ENCODE assay signal across 20 cellular contexts in the genomic region with DNA sequence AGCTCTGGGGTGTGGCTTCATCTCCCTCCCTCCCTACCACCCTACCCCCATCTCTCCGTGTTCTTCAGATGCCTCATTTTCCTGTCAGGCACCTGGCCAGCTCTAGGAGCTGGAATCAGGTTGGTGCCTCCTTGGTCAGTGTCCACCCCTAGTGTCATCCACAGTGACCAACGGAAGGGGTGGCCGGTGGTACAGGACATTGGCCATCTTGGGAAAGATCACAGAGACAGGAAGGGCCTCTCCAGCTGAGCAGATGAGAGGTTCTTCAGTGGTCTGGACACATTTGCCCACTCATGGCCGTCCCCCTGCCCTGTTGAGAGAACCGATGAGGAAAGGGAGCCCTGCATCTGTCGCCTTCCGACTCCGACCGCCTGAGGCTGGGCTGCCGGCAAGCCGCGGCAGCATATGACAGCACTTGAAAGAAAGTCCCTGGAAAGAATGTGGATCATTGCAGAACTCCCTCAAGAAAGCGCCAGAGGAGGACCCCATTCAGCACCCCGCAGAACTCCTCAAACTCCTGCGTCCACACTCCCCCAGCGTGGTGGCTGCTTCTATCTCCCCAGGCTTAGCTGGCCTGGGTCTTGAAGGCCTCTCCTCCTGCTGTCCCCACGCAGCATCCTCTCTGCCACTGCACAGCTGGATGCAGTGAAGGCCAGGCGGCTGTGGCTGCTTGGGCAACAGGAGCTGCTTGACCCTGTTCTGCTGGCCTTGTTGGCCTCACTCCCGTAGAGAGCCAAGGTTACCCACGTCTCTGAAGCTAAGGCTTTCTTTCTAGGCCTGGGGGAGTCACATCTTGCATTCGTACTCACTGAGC. TPM values are rescaled to one million over a fixed set of nuclear protein-coding genes. Genes with fewer than 3 reads are reported as not detected.
DNase-seq lines count a peak whose midpoint lies in the region; ATAC-seq, FAIRE-seq and TF ChIP-seq lines count a peak whose summit lies in the region.
"Had no signal": no experiment of that assay in that cellular context is flagged by ENCODE, and none has a peak within 500 bp of the region (broad histone marks: within the 10 kb centered on the region; RNA-seq: fewer than 3 reads in every experiment).

No MANE protein-coding gene starts in this region.

- in situ Hi-C loops in IMR-90 (cut with MboI; ENCODE audit: low sequenced_read_pairs) = no loop called here

- dilution Hi-C loops in IMR-90 (cut with HindIII; ENCODE audit: low sequenced_read_pairs, unreplicated experiment) = no loop called here

- H3K4me3 Mint-ChIP-seq in T-helper 1 cell treated with Interleukin-12 subunit alpha and Interleukin-12 subunit beta and Interleukin-4 antibody, amounts not matched to agents 30 μg/mL and 1 μg/mL, for 36 hours = peak overlapping the region; percentile 78
- peak overlapping the region; percentile 69 for H3K4me3 Mint-ChIP-seq in astrocyte (ENCODE audit: unreplicated experiment)
- peak overlapping the region; percentile 88 for H3K4me3 Mint-ChIP-seq in neural progenitor cell

- H3K36me3 ChIP-seq in IMR-90 (ENCODE audit: control insufficient read depth, insufficient read depth, low read length) (peaks cover 6% of the 10 kb centered on the region), astrocyte (ENCODE audit: insufficient read depth, low read length) (peaks cover 4% of the 10 kb centered on the region), neural progenitor cell (no peaks in the 10 kb centered on the region), tibial artery (peaks cover 0 to 8% (median 0%) of the 10 kb centered on the region in 3 donors)

- H4K20me1 ChIP-seq in IMR-90 (ENCODE audit: insufficient read depth, low read length) = no peaks in the 10 kb centered on the region
- peaks cover 21% of the 10 kb centered on the region for H4K20me1 ChIP-seq in astrocyte (ENCODE audit: insufficient read depth, low read length)
- H4K20me1 ChIP-seq in neural progenitor cell (ENCODE audit: low read depth) = peaks cover 7% of the 10 kb centered on the region

- no peak overlapping the region for H4K5ac ChIP-seq in IMR-90 (ENCODE audit: low read depth, low read length)

- CTCF ChIA-PET in IMR-90 (lab: Yijun Ruan, JAX) = no interaction called here

- H3K9me3 Mint-ChIP-seq in T-helper 1 cell treated with Interleukin-12 subunit alpha and Interleukin-12 subunit beta and Interleukin-4 antibody, amounts not matched to agents 30 μg/mL and 1 μg/mL, for 36 hours = no peaks in the 10 kb centered on the region
- H3K9me3 Mint-ChIP-seq in astrocyte (ENCODE audit: unreplicated experiment) (no peaks in the 10 kb centered on the region), neural progenitor cell (no peaks in the 10 kb centered on the region)

- H3K79me2 ChIP-seq in astrocyte (ENCODE audit: insufficient read depth, low read length) (peaks cover 37% of the 10 kb centered on the region), neural progenitor cell (ENCODE audit: low read depth) (peaks cover 32% of the 10 kb centered on the region)

- H2AFZ ChIP-seq in IMR-90 (replicated peaks; ENCODE audit: low read length, poor library complexity) = peak overlapping the region; percentile 27
- H2AFZ ChIP-seq in astrocyte (ENCODE audit: low read depth, low read length) = no peak overlapping the region
- no peak overlapping the region for H2AFZ ChIP-seq in neural progenitor cell (replicated peaks)

- TF ChIP-seq POLR2A in IMR-90 (IDR thresholded peaks at IDR 0.05; ENCODE audit: low read depth, low read length) = no peak

- H3K23ac ChIP-seq in IMR-90 (ENCODE audit: low read depth, low read length) = no peak overlapping the region

- no peak for FAIRE-seq in astrocyte (lab: Jason Lieb, UNC)
- FAIRE-seq: colon had no signal

- no peak overlapping the region for H3K14ac ChIP-seq in IMR-90 (replicated peaks; ENCODE audit: low read depth, low read length)

- ATAC-seq in IMR-90 (ENCODE audit: low read depth) = no peak
- ATAC-seq: heart left ventricle had no signal

- no peak overlapping the region for H2BK15ac ChIP-seq in IMR-90 (ENCODE audit: low read depth, low read length)

- no peak overlapping the region for H3K18ac ChIP-seq in IMR-90 (ENCODE audit: low read depth, low read length)

- POLR2A ChIA-PET in IMR-90 (lab: Charles Lee; ENCODE audit: unreplicated experiment) = no interaction called here

- 88% methylated on average over 6 of the region's 21 CpGs; no CpG with 5 or more reads in 1 of the 2 experiments for WGBS in IMR-90 (ENCODE audit: extremely low coverage in 2 of 2, insufficient read length in 1 of 2), 2 experiments

- H3K27ac Mint-ChIP-seq in T-helper 1 cell treated with Interleukin-12 subunit alpha and Interleukin-12 subunit beta and Interleukin-4 antibody, amounts not matched to agents 30 μg/mL and 1 μg/mL, for 36 hours = no peak overlapping the region
- H3K27ac Mint-ChIP-seq in astrocyte (ENCODE audit: unreplicated experiment) = no peak overlapping the region
- no peak overlapping the region for H3K27ac Mint-ChIP-seq in neural progenitor cell

- no peak overlapping the region for H4K91ac ChIP-seq in IMR-90 (ENCODE audit: insufficient read depth, low read depth, low read length)

- no peak for TF ChIP-seq RAD21 in IMR-90 (IDR thresholded peaks at IDR 0.05; ENCODE audit: low read length)

- H3K27ac ChIP-seq in IMR-90 (ENCODE audit: insufficient read depth, low read length) (no peak overlapping the region), astrocyte (ENCODE audit: low read depth, low read length) (no peak overlapping the region), neural progenitor cell (no peak overlapping the region), tibial artery (no peak overlapping the region)
- H3K27ac ChIP-seq: adrenal gland, Peyer's patch had no signal

- intact Hi-C loops in IMR-90 (cut with micrococcal nuclease) = no loop called here
- intact Hi-C loops in tibial artery (cut with DNase I; ENCODE audit: low total_unique reads) = loop anchor here (10.0 kb wide), 2 partner anchors 168 to 448 kb away; partner anchors contain the start of gene MRPL36

- H4K8ac ChIP-seq in IMR-90 (ENCODE audit: low read depth in 2 of 2, low read length in 2 of 2) = no peak overlapping the region

- BruUV-seq in IMR-90 (replicated peaks; lab: Mats Ljungman, UMichigan) = no TSS peak

- peaks cover 11% of the 10 kb centered on the region for H3K36me3 Mint-ChIP-seq in T-helper 1 cell treated with Interleukin-12 subunit alpha and Interleukin-12 subunit beta and Interleukin-4 antibody, amounts not matched to agents 30 μg/mL and 1 μg/mL, for 36 hours (ENCODE audit: low read depth)
- peaks cover 6% of the 10 kb centered on the region for H3K36me3 Mint-ChIP-seq in astrocyte (ENCODE audit: low read depth, unreplicated experiment)
- peaks cover 2% of the 10 kb centered on the region for H3K36me3 Mint-ChIP-seq in neural progenitor cell

- H3K9me3 ChIP-seq in IMR-90 (ENCODE audit: control insufficient read depth, insufficient read depth, low read length) (no peaks in the 10 kb centered on the region), astrocyte (ENCODE audit: insufficient read depth, low read depth, low read length) (no peaks in the 10 kb centered on the region), neural progenitor cell (ENCODE audit: low read depth) (no peaks in the 10 kb centered on the region), tibial artery (no peaks in the 10 kb centered on the region)
- H3K9me3 ChIP-seq: adrenal gland, heart left ventricle, Peyer's patch had no signal

- H3K79me1 ChIP-seq in IMR-90 (ENCODE audit: low read depth in 1 of 2, low read length in 2 of 2) = peaks cover 9 to 29% of the 10 kb centered on the region in 2 experiments

- H3K4me1 ChIP-seq in IMR-90 (ENCODE audit: control insufficient read depth, insufficient read depth, low read length) (peaks cover 8% of the 10 kb centered on the region; the same call in 1 of the 2 replicates), astrocyte (ENCODE audit: insufficient read depth, low read length) (peaks cover 12% of the 10 kb centered on the region), neural progenitor cell (peaks cover 10% of the 10 kb centered on the region), tibial artery (peaks cover 0 to 24% (median 22%) of the 10 kb centered on the region in 4 donors)

- no peak overlapping the region for H2BK5ac ChIP-seq in IMR-90 (ENCODE audit: low read depth, low read length, poor library complexity, severe bottlenecking)

- no peak overlapping the region for H3K56ac ChIP-seq in IMR-90 (ENCODE audit: extremely low read depth, insufficient read depth, low read length)

- H3K4ac ChIP-seq in IMR-90 (ENCODE audit: low read depth, low read length) = no peak overlapping the region

- H3K4me3 ChIP-seq in IMR-90 (ENCODE audit: insufficient read depth, low read depth, low read length) (no peak overlapping the region), astrocyte (ENCODE audit: insufficient read depth, low read depth, low read length) (no peak overlapping the region), neural progenitor cell (no peak overlapping the region), tibial artery (no peak overlapping the region)
- H3K4me3 ChIP-seq: adrenal gland had no signal

- H2AK5ac ChIP-seq in IMR-90 (ENCODE audit: low read depth, low read length) = no peak overlapping the region

- DNase-seq in T-helper 1 cell (no peak), IMR-90 (no peak), astrocyte (ENCODE audit: low read depth) (no peak), neural progenitor cell (ENCODE audit: low spot score) (no peak), tibial artery (no peak), superior temporal gyrus (ENCODE audit: extremely low spot score) (no peak), DMS53 (lab: John Stamatoyannopoulos, UW) (no peak)
- DNase-seq: 8988T; activated CD4-positive, alpha-beta T cell treated with anti-CD3 and anti-CD28 coated beads, Interleukin-2, amount 50 U/mL, for 4 hours; COR-L47; GOT3; heart left ventricle; KG1; NCI-H1436 treated with DMSO at 0.1 percent for 48 hours; NCI-H524 treated with DMSO at 0.1 percent for 48 hours; stimulated activated CD4-positive, alpha-beta T cell treated with anti-CD3 and anti-CD28 coated beads, Interleukin-2, amount 100 ng/mL, for 24 hours had no signal

- H3K27me3 Mint-ChIP-seq in T-helper 1 cell treated with Interleukin-12 subunit alpha and Interleukin-12 subunit beta and Interleukin-4 antibody, amounts not matched to agents 30 μg/mL and 1 μg/mL, for 36 hours (ENCODE audit: low read depth) = peaks cover 3% of the 10 kb centered on the region
- no peaks in the 10 kb centered on the region for H3K27me3 Mint-ChIP-seq in astrocyte (ENCODE audit: low read depth, unreplicated experiment)
- no peaks in the 10 kb centered on the region for H3K27me3 Mint-ChIP-seq in neural progenitor cell (ENCODE audit: insufficient read depth, low read depth)

- no peaks in the 10 kb centered on the region; the same call in 1 of the 2 replicates for H3K27me3 ChIP-seq in IMR-90 (ENCODE audit: control insufficient read depth, insufficient read depth, low read length)
- H3K27me3 ChIP-seq in astrocyte (ENCODE audit: insufficient read depth, low read length) = no peaks in the 10 kb centered on the region
- H3K27me3 ChIP-seq in neural progenitor cell = no peaks in the 10 kb centered on the region
- H3K27me3 ChIP-seq in tibial artery = no peaks in the 10 kb centered on the region
- H3K27me3 ChIP-seq: adrenal gland, heart left ventricle, Peyer's patch had no signal

- no peak overlapping the region for H2BK20ac ChIP-seq in IMR-90 (ENCODE audit: low read depth, low read length)

- no peaks in the 10 kb centered on the region for H3F3A ChIP-seq in neural progenitor cell (ENCODE audit: low read depth)

- H2BK120ac ChIP-seq in IMR-90 (ENCODE audit: low read depth, low read length) = no peak overlapping the region

- no peak overlapping the region for H3K4me2 ChIP-seq in IMR-90 (ENCODE audit: low read depth, low read length)
- H3K4me2 ChIP-seq in astrocyte (ENCODE audit: low read length) = no peak overlapping the region
- H3K4me2 ChIP-seq in neural progenitor cell = no peak overlapping the region

- peaks cover 20% of the 10 kb centered on the region for H3K4me1 Mint-ChIP-seq in T-helper 1 cell treated with Interleukin-12 subunit alpha and Interleukin-12 subunit beta and Interleukin-4 antibody, amounts not matched to agents 30 μg/mL and 1 μg/mL, for 36 hours (ENCODE audit: low read depth)
- H3K4me1 Mint-ChIP-seq in astrocyte (ENCODE audit: low read depth, unreplicated experiment) (peaks cover 15% of the 10 kb centered on the region), neural progenitor cell (peaks cover 18% of the 10 kb centered on the region)

- H3K9ac ChIP-seq in IMR-90 (ENCODE audit: low read depth, low read length) = no peak overlapping the region
- H3K9ac ChIP-seq in astrocyte (ENCODE audit: low read length) = no peak overlapping the region
- H3K9ac ChIP-seq in neural progenitor cell = no peak overlapping the region

- H2AK9ac ChIP-seq in IMR-90 (replicated peaks; ENCODE audit: low read depth, low read length, poor library complexity) = no peak overlapping the region

- TF ChIP-seq CTCF in IMR-90 (conservative IDR thresholded peaks at IDR 0.05; ENCODE audit: low read depth, low read length) (no peak), astrocyte (IDR thresholded peaks at IDR 0.05; ENCODE audit: insufficient read depth, low read depth, low read length) (no peak), neural progenitor cell (IDR thresholded peaks at IDR 0.05) (no peak), tibial artery (IDR thresholded peaks at IDR 0.05) (no peak)

- no peaks in the 10 kb centered on the region for H3K9me1 ChIP-seq in IMR-90 (ENCODE audit: insufficient read depth, low read length)

RNA-seq across cellular contexts. Expression of gene CLPTM1L, which starts 1.9 kb away (rescaled TPM):
- 101 and 137 TPM in 2 replicates for total RNA-seq in IMR-90 (2012; rRNA removed)
- 110 and 114 TPM in 2 replicates for polyA plus RNA-seq in IMR-90 (2012; rRNA removed)
- polyA plus RNA-seq in IMR-90 (2012; cell fraction: cytosol; rRNA removed) = 96.9 and 126 TPM in 2 replicates
- 124 and 132 TPM in 2 replicates for polyA plus RNA-seq in IMR-90 (2012; cell fraction: nucleus; rRNA removed; ENCODE audit: low replicate concordance)
- 131 TPM in 2 replicates for total RNA-seq in astrocyte
- 74.8 and 79.9 TPM in 2 replicates for total RNA-seq in neural progenitor cell (ENCODE audit: low replicate concordance)

RNA-seq across cellular contexts. Expression of gene TERT, which starts 52.0 kb away (rescaled TPM):
- total RNA-seq in IMR-90 (2012; rRNA removed) (not detected in 2 replicates), astrocyte (0.10 and 0.50 TPM in 2 replicates), neural progenitor cell (ENCODE audit: low replicate concordance) (2.4 and 14.8 TPM in 2 replicates)
- polyA plus RNA-seq in IMR-90 (2012; rRNA removed) = not detected in 2 replicates
- not detected in 2 replicates for polyA plus RNA-seq in IMR-90 (2012; cell fraction: cytosol; rRNA removed)
- 0.02 TPM in 1 of 2 replicates, not detected in the other for polyA plus RNA-seq in IMR-90 (2012; cell fraction: nucleus; rRNA removed; ENCODE audit: low replicate concordance)
- total RNA-seq: heart left ventricle had no signal
- polyA plus RNA-seq: adrenal gland, heart left ventricle had no signal
